In the genomic region with DNA sequence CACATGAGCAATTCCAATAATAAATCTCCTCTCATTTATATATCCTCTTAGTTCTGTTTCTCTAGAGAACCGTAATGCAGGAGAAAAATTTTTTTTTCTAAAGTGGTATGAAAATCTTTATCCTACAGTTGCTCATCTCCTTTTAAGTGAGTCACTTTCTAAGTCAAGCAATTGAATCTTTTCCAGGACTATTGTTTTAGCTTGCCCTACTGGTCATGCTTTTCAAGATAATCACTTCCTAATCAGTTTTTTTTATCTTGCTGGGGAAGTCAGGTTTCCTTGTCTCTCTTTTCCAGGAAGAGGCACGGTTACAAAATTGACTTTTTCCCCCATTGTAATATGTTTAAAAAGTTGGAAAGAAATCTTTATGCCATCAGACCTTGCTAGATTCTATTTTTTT, we compare ENCODE assay signal across 1 cellular context.
TF ChIP-seq lines count a peak whose summit lies in the region.

No MANE protein-coding gene starts in this region.

TF ChIP-seq in SK-N-SH, 30 proteins besides CTCF, POLR2A, EP300 and RAD21 (continued from another document):
- TF ChIP-seq PBX3 (IDR thresholded peaks at IDR 0.05), result peak; percentile 36; the same call in 1 of the 2 replicates
- TF ChIP-seq ELF1 (IDR thresholded peaks at IDR 0.05), result no peak
- TF ChIP-seq REST (IDR thresholded peaks at IDR 0.05; ENCODE audit: low read depth, low read length), result no peak
- no peak for TF ChIP-seq USF2 (IDR thresholded peaks at IDR 0.05; ENCODE audit: borderline replicate concordance, low read depth, low read length)
- no peak for TF ChIP-seq SMC3 (IDR thresholded peaks at IDR 0.05; ENCODE audit: low read depth, low read length)
- TF ChIP-seq EZH2phosphoT487 (IDR thresholded peaks at IDR 0.05; ENCODE audit: borderline replicate concordance, low read depth), result no peak
- TF ChIP-seq FOXM1 (IDR thresholded peaks at IDR 0.05; ENCODE audit: low read depth), result no peak
- TF ChIP-seq GABPA (IDR thresholded peaks at IDR 0.05; ENCODE audit: low read depth), result no peak
- TF ChIP-seq POLR2AphosphoS5 (IDR thresholded peaks at IDR 0.05; ENCODE audit: low read depth, low read length), result no peak
- TF ChIP-seq NFIC (IDR thresholded peaks at IDR 0.05; ENCODE audit: borderline replicate concordance), result peak; percentile 71
- no peak for TF ChIP-seq YY1 (IDR thresholded peaks at IDR 0.05; ENCODE audit: low read depth)
- TF ChIP-seq TCF12 (IDR thresholded peaks at IDR 0.05), result peak; percentile 72
- no peak for TF ChIP-seq CHD2 (IDR thresholded peaks at IDR 0.05; ENCODE audit: low read length, partially characterized antibody)
- TF ChIP-seq MXI1 (IDR thresholded peaks at IDR 0.05; ENCODE audit: low read depth, low read length), result no peak
- TF ChIP-seq, protein P1, sequence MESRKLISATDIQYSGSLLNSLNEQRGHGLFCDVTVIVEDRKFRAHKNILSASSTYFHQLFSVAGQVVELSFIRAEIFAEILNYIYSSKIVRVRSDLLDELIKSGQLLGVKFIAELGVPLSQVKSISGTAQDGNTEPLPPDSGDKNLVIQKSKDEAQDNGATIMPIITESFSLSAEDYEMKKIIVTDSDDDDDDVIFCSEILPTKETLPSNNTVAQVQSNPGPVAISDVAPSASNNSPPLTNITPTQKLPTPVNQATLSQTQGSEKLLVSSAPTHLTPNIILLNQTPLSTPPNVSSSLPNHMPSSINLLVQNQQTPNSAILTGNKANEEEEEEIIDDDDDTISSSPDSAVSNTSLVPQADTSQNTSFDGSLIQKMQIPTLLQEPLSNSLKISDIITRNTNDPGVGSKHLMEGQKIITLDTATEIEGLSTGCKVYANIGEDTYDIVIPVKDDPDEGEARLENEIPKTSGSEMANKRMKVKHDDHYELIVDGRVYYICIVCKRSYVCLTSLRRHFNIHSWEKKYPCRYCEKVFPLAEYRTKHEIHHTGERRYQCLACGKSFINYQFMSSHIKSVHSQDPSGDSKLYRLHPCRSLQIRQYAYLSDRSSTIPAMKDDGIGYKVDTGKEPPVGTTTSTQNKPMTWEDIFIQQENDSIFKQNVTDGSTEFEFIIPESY (IDR thresholded peaks at IDR 0.05; ENCODE audit: borderline replicate concordance, low read depth), result no peak
- no peak for TF ChIP-seq RFX5 (IDR thresholded peaks at IDR 0.05; ENCODE audit: low read length)
- peak; percentile 74 for TF ChIP-seq FOSL2 (IDR thresholded peaks at IDR 0.05; ENCODE audit: borderline replicate concordance, low read depth)
- TF ChIP-seq GATA2 (CRISPR knock-in tag; IDR thresholded peaks at IDR 0.05), result no peak
- TF ChIP-seq TEAD4 (IDR thresholded peaks at IDR 0.05; ENCODE audit: borderline replicate concordance, insufficient read depth), result no peak
